Comparison of ENCODE assay signal across 1 cellular context in genomic region chr16:17149904-17150483, GRCh38.
TF ChIP-seq lines count a peak whose summit lies in the region.

No MANE protein-coding gene starts in this region.

TF ChIP-seq in HepG2, 621 proteins besides CTCF, POLR2A, EP300 and RAD21 (continued from another document and continues in another):
- TF ChIP-seq ZNF142 (CRISPR knock-in tag; IDR thresholded peaks at IDR 0.05) (no peak), KLF16 (CRISPR knock-in tag; IDR thresholded peaks at IDR 0.05) (peak in 1 of 2 experiments; percentile 50; a peak in 1 of 4 replicates), EHMT2 (IDR thresholded peaks at IDR 0.05; ENCODE audit: borderline replicate concordance, low read depth, low read length) (peak; percentile 99), TGIF2 (CRISPR knock-in tag; IDR thresholded peaks at IDR 0.05) (peak; percentile 74; the same call in 1 of the 2 replicates), ZNF441 (CRISPR knock-in tag; IDR thresholded peaks at IDR 0.05; ENCODE audit: borderline replicate concordance) (peak; percentile 77; the same call in 1 of the 2 replicates), ZNF496 (CRISPR knock-in tag; IDR thresholded peaks at IDR 0.05; ENCODE audit: insufficient replicate concordance) (no peak), REST (IDR thresholded peaks at IDR 0.05; ENCODE audit: borderline replicate concordance in 1 of 2, low read depth in 1 of 2, low read length in 2 of 2) (peak; percentile 76 to 97), TFE3 (CRISPR knock-in tag; IDR thresholded peaks at IDR 0.05) (0 out of 2 replicates have a peak, but pooled peaks have one; percentile 48), SP140L (CRISPR knock-in tag; IDR thresholded peaks at IDR 0.05; ENCODE audit: borderline replicate concordance) (no peak), KLF15 (CRISPR knock-in tag; IDR thresholded peaks at IDR 0.05; ENCODE audit: borderline replicate concordance) (0 out of 2 replicates have a peak, but pooled peaks have one; percentile 42), ELF3 (CRISPR knock-in tag; IDR thresholded peaks at IDR 0.05) (0 out of 2 replicates have a peak, but pooled peaks have one; percentile 40), ZBTB49 (CRISPR knock-in tag; IDR thresholded peaks at IDR 0.05; ENCODE audit: borderline replicate concordance) (peak; percentile 69; the same call in 1 of the 2 replicates), ZNF7 (CRISPR knock-in tag; IDR thresholded peaks at IDR 0.05) (0 out of 2 replicates have a peak, but pooled peaks have one; percentile 35), ZNF773 (CRISPR knock-in tag; IDR thresholded peaks at IDR 0.05; ENCODE audit: borderline replicate concordance) (0 out of 2 replicates have a peak, but pooled peaks have one; percentile 60), ZNF883 (CRISPR knock-in tag; IDR thresholded peaks at IDR 0.05; ENCODE audit: not compliant biosample characterization) (no peak), HBP1 (CRISPR knock-in tag; IDR thresholded peaks at IDR 0.05; ENCODE audit: low read depth) (0 out of 2 replicates have a peak, but pooled peaks have one; percentile 70), ZBTB43 (CRISPR knock-in tag; conservative IDR thresholded peaks at IDR 0.05) (peak; percentile 85), ISX (CRISPR knock-in tag; conservative IDR thresholded peaks at IDR 0.05) (0 out of 2 replicates have a peak, but pooled peaks have one; percentile 47), ZNF256 (CRISPR knock-in tag; conservative IDR thresholded peaks at IDR 0.05) (no peak), XBP1 (CRISPR knock-in tag; IDR thresholded peaks at IDR 0.05) (peak; percentile 76; the same call in 1 of the 2 replicates), ZSCAN12 (CRISPR knock-in tag; IDR thresholded peaks at IDR 0.05) (peak; percentile 77; the same call in 1 of the 2 replicates), THRA (CRISPR knock-in tag; IDR thresholded peaks at IDR 0.05; ENCODE audit: borderline replicate concordance) (peak; percentile 57; the same call in 1 of the 2 replicates), TBX2 (CRISPR knock-in tag; IDR thresholded peaks at IDR 0.05; ENCODE audit: borderline replicate concordance) (no peak), ZNF644 (CRISPR knock-in tag; IDR thresholded peaks at IDR 0.05; ENCODE audit: low read depth) (peak; percentile 65; the same call in 1 of the 2 replicates), MBD4 (IDR thresholded peaks at IDR 0.05; ENCODE audit: borderline replicate concordance, low read length) (no peak), ATF2 (CRISPR knock-in tag; IDR thresholded peaks at IDR 0.05) (peak; percentile 50; the same call in 1 of the 2 replicates), E2F2 (CRISPR knock-in tag; IDR thresholded peaks at IDR 0.05; ENCODE audit: borderline replicate concordance) (peak; percentile 31; the same call in 1 of the 2 replicates), HNRNPK (IDR thresholded peaks at IDR 0.05; ENCODE audit: low read depth, low read length, poor library complexity, severe bottlenecking) (no peak), ZNF264 (CRISPR knock-in tag; IDR thresholded peaks at IDR 0.05) (peak; percentile 62; the same call in 1 of the 2 replicates), TSC22D2 (CRISPR knock-in tag; IDR thresholded peaks at IDR 0.05; ENCODE audit: borderline replicate concordance) (no peak)
